Comparison of ENCODE assay signal across 7 cellular contexts in the genomic region with DNA sequence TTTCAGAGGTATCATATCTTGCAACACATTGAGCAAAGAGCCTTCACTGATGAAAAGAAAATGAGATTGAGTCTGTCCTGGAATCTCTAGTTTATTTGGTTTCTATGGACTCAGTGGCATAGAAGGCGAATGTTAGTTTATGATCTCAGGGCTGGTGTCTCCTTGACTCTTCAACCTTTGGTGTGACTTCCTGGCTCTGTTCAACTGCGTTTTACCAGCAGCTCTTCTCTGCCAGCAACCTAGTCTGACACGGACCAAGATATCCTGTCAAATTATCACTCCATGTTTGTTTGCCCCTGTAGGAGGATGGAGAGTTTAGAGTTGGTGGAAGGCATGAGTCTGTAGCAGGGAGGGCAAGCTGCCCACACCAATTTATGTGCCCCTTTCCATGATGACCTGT.
"Had no signal": no experiment of that assay in that cellular context is flagged by ENCODE, and none has a peak within 500 bp of the region (broad histone marks: within the 10 kb centered on the region; RNA-seq: fewer than 3 reads in every experiment).

No MANE protein-coding gene starts in this region.

- ATAC-seq: GM23338 had no signal

- H3K27ac ChIP-seq: KMS-11 had no signal

- H2AFZ ChIP-seq: GM23338 had no signal

- FAIRE-seq: HTR-8/SVneo had no signal

- H3K27ac Mint-ChIP-seq: GM23338 had no signal

- H3K4me3 Mint-ChIP-seq: GM23338 had no signal

- H3K9me3 Mint-ChIP-seq: GM23338 had no signal

- H3K4me1 Mint-ChIP-seq: GM23338 had no signal

- H3K4me2 ChIP-seq: GM23338, KMS-11 had no signal

- H3K9ac ChIP-seq: KMS-11 had no signal

- H3K4me3 ChIP-seq: GM23338 had no signal

- DNase-seq: H7, HCEC 1CT, IMR-90, KBM-7 had no signal
